ENCODE assay signal across 8 cellular contexts in genomic region chr19:14206737-14207725, GRCh38. TPM values are rescaled to one million over a fixed set of nuclear protein-coding genes. Genes with fewer than 3 reads are reported as not detected.
DNase-seq lines count a peak whose midpoint lies in the region; ATAC-seq and TF ChIP-seq lines count a peak whose summit lies in the region.
"Not testable (repeated sequence)": the region's sequence is repeated elsewhere in the genome, so short reads cannot be mapped to it uniquely, and the experiment has no call there.

No MANE protein-coding gene starts in this region.

- not testable (repeated sequence) for H3K9me2 ChIP-seq in PC-3 (replicated peaks; ENCODE audit: low read length)

- H3K4me1 Mint-ChIP-seq in immature natural killer cell = peaks cover 31 to 44% of the 10 kb centered on the region in 2 donors

- H3K27ac Mint-ChIP-seq in immature natural killer cell = peak overlapping the region; percentile 14 to 94 (median 88)

- not testable (repeated sequence) for H3K9me3 ChIP-seq in PC-3 (ENCODE audit: low read length); tibial nerve

- H3K27me3 ChIP-seq in PC-3 (ENCODE audit: low read length) = peaks cover 11% of the 10 kb centered on the region; the same call in 1 of the 2 replicates
- peaks cover 0 to 34% of the 10 kb centered on the region in 2 donors for H3K27me3 ChIP-seq in tibial nerve

- H4K20me1 ChIP-seq in PC-3 (ENCODE audit: low read length) = not testable (repeated sequence)

- H3K79me2 ChIP-seq in PC-3 (ENCODE audit: low read length) = peaks cover 38% of the 10 kb centered on the region

- H3K9me3 Mint-ChIP-seq in immature natural killer cell = not testable (repeated sequence)

- not testable (repeated sequence) for H3K36me3 ChIP-seq in PC-3 (ENCODE audit: low read depth, low read length); tibial nerve

- peak in 1 of 2 donors; percentile 88 for TF ChIP-seq POLR2A in tibial nerve (IDR thresholded peaks at IDR 0.05)

- peak in 1 of 2 donors; percentile 46 for TF ChIP-seq EP300 in tibial nerve (IDR thresholded peaks at IDR 0.05)

- H3K4me2 ChIP-seq in PC-3 (ENCODE audit: low read length) = peak overlapping the region; percentile 98

- peak; percentile 75 for ATAC-seq in PC-3

- not testable (repeated sequence) for BruUV-seq in PC-3 (replicated peaks; lab: Mats Ljungman, UMichigan)

- intact Hi-C loops in PC-3 (cut with micrococcal nuclease) = loop anchor here (2.0 to 5.0 kb wide), 2 partner anchors 58 to 70 kb away; partner anchors contain the start of gene ASF1B

- not testable (repeated sequence) for H3K4me1 ChIP-seq in PC-3 (ENCODE audit: insufficient read depth, low read length)
- H3K4me1 ChIP-seq in tibial nerve = peaks cover 0 to 41% (median 6%) of the 10 kb centered on the region in 4 donors

- CTCF ChIA-PET in PC-3 (lab: Charles Lee) = not testable (repeated sequence)

- WGBS in tibial nerve, 2 donors = 1% methylated on average over 67 to 80 of the region's 89 CpGs

- POLR2A ChIA-PET in PC-3 (lab: Charles Lee; ENCODE audit: unreplicated experiment) = not testable (repeated sequence)

- peak overlapping the region; percentile 82 for H3K9ac ChIP-seq in PC-3 (ENCODE audit: low read length)

- not testable (repeated sequence) for H3K36me3 Mint-ChIP-seq in immature natural killer cell

- not testable (repeated sequence) for H3F3A ChIP-seq in PC-3 (ENCODE audit: low read length, unreplicated experiment)

- not testable (repeated sequence) for TF ChIP-seq CTCF in LNCaP clone FGC (IDR thresholded peaks at IDR 0.05; ENCODE audit: control insufficient read depth, extremely low read depth, insufficient read depth); PC-3 (conservative IDR thresholded peaks at IDR 0.05; ENCODE audit: low read depth, low read length)
- TF ChIP-seq CTCF in tibial nerve (IDR thresholded peaks at IDR 0.05) = peak in 2 of 5 experiments; percentile 57 to 67

- peak overlapping the region; percentile 55 for H3K4me3 ChIP-seq in LNCaP clone FGC (ENCODE audit: low read depth, low read length)
- peak overlapping the region; percentile 81 for H3K4me3 ChIP-seq in PC-3 (ENCODE audit: low read length)
- peak overlapping the region; percentile 38 to 64 (median 50) for H3K4me3 ChIP-seq in tibial nerve

- DNase-seq in ELF-1 (ENCODE audit: low read depth, low spot score) (peak; percentile 98), LNCaP clone FGC (ENCODE audit: low read depth) (peak; percentile 97), PC-3 (peak; percentile 97), dedifferentiated amniotic fluid mesenchymal stem cell (ENCODE audit: extremely low spot score) (peak; percentile 93), immature natural killer cell (peak; percentile 83 to 84 (median 83)), retina (peak; percentile 100), tibial nerve (ENCODE audit: low spot score in 2 of 2) (peak; percentile 66 to 84)
- peak; percentile 50 to 74 (median 56) for DNase-seq in activated CD8-positive, alpha-beta memory T cell treated with anti-CD3 and anti-CD28 coated beads for 48 hours (ENCODE audit: low read depth in 2 of 3, low spot score in 2 of 3)

- H2AFZ ChIP-seq in PC-3 (ENCODE audit: low read length) = peak overlapping the region; percentile 100

- H3K27ac ChIP-seq in PC-3 (ENCODE audit: low read length) (peak overlapping the region; percentile 82), tibial nerve (peak overlapping the region in 3 of 4 donors; percentile 35 to 60 (median 53))

- peaks cover 7 to 14% (median 13%) of the 10 kb centered on the region in 3 donors for H3K27me3 Mint-ChIP-seq in immature natural killer cell (ENCODE audit: low read depth in 3 of 3)

- peak overlapping the region; percentile 90 to 96 (median 91) for H3K4me3 Mint-ChIP-seq in immature natural killer cell

RNA-seq across cellular contexts. Expression of gene ADGRL1, which starts 1.1 kb away (rescaled TPM):
- 37.2 and 39.3 TPM in 2 replicates for total RNA-seq in PC-3 (2014; rRNA removed)
- 1 to 10 TPM in 1 of 3 donors, under 1 TPM in 2; 0.52 to 2.1 (median 0.53) TPM for polyA plus RNA-seq in immature natural killer cell
- 10 to 100 TPM in 2 of 4 donors, 1 to 10 TPM in 2; 8.0 to 17.5 (median 11.2) TPM for total RNA-seq in tibial nerve

Comparison
In these comparisons a context has a peak if more than half of its experiments do, and no peak if none do; other contexts are left out.
1. Peak in every context shown above with its lines: DNase-seq, ATAC-seq, H3K4me3 ChIP-seq and H3K27ac ChIP-seq.